17 cellular contexts compared by ENCODE assay signal in the genomic region with DNA sequence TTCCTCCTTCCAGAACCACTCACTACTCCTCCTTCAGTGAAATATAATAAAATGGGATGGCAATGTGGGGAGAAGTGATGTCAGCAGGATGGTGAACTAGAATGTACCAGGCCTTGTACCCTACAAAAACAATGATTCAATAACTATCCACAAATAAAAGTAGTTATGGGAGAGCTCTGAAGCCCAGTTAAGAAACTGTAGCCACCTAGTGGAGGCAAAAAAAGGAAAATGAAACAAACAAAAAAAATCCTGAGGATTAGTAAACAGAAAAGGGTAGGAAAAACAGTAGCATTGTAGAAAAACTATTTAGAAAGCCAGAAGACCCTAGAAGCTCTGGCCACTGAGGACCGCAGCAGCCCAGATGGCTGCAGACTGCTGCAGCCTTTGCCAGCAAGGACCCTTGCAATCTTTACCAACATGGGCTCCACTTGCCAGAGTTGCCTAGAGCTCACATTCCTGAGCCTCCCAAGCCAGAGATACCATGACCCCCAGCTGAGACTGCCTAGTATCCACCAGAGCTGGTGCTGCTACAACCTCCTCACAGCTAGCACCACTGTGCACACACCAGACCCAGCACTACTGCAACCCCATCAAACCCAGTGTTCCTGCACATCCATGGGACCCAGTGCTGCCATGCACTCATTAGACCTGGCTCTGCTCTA.
A peak's percentile ranks its signal among the peaks of the same experiment; 100 is the strongest.
DNase-seq lines count a peak whose midpoint lies in the region; ATAC-seq and TF ChIP-seq lines count a peak whose summit lies in the region.
"Had no signal": no experiment of that assay in that cellular context is flagged by ENCODE, and none has a peak within 500 bp of the region (broad histone marks: within the 10 kb centered on the region; RNA-seq: fewer than 3 reads in every experiment).

No MANE protein-coding gene starts in this region.

- CTCF ChIA-PET in HEK293 (lab: Yijun Ruan, JAX): interaction anchor here (0.7 to 2.5 kb wide), 5 partner anchors 40 to 314 kb away, joined by 3 to 7 read pairs (median 4); no protein-coding TSS in a partner anchor

- peaks cover 4% of the 10 kb centered on the region for H3K36me3 Mint-ChIP-seq in natural killer cell treated with Interleukin-12 subunit alpha and Interleukin-12 subunit beta and Interleukin-15 and Interleukin-18, amount 100 ng/mL, for 72 hours
- H3K36me3 Mint-ChIP-seq: activated naive CD4-positive, alpha-beta T cell treated with anti-CD3 and anti-CD28 coated beads, Interleukin-2, amount 50 U/mL, for 24 hours; brain had no signal

- POLR2A ChIA-PET in HEK293 (lab: Yijun Ruan, JAX): no interaction called here

- H4K8ac ChIP-seq in mesendoderm (ENCODE audit: low read depth, low read length): no peak overlapping the region

- no peak overlapping the region for H3K23ac ChIP-seq in mesendoderm (ENCODE audit: low read length)

- H3K27ac Mint-ChIP-seq in natural killer cell treated with Interleukin-12 subunit alpha and Interleukin-12 subunit beta and Interleukin-15 and Interleukin-18, amount 100 ng/mL, for 72 hours: no peak overlapping the region
- H3K27ac Mint-ChIP-seq: activated naive CD4-positive, alpha-beta T cell treated with anti-CD3 and anti-CD28 coated beads, Interleukin-2, amount 50 U/mL, for 24 hours; brain had no signal

- no peaks in the 10 kb centered on the region for H3K79me1 ChIP-seq in mesendoderm (ENCODE audit: low read length)

- H3K4me3 ChIP-seq in BE2C (ENCODE audit: low read depth, low read length): no peak overlapping the region
- no peak overlapping the region for H3K4me3 ChIP-seq in HEK293 (ENCODE audit: low read depth, low read length)
- no peak overlapping the region for H3K4me3 ChIP-seq in cardiac fibroblast (replicated peaks in 1 of 2; ENCODE audit: low read depth in 2 of 2, low read length in 2 of 2)
- H3K4me3 ChIP-seq in mesendoderm (ENCODE audit: low read length): no peak overlapping the region
- H3K4me3 ChIP-seq: right lobe of liver, SJSA1 had no signal

- no peak overlapping the region for H3K4me2 ChIP-seq in mesendoderm (ENCODE audit: low read length)

- H3K4ac ChIP-seq in mesendoderm (ENCODE audit: low read depth, low read length): no peak overlapping the region

- no peak overlapping the region for H3K4me3 Mint-ChIP-seq in natural killer cell treated with Interleukin-12 subunit alpha and Interleukin-12 subunit beta and Interleukin-15 and Interleukin-18, amount 100 ng/mL, for 72 hours
- H3K4me3 Mint-ChIP-seq: activated naive CD4-positive, alpha-beta T cell treated with anti-CD3 and anti-CD28 coated beads, Interleukin-2, amount 50 U/mL, for 24 hours; brain had no signal

- no peak overlapping the region for H2BK15ac ChIP-seq in mesendoderm (replicated peaks; ENCODE audit: low read depth)

- H3K27ac ChIP-seq in HEK293 (ENCODE audit: extremely low read depth, low read depth, low read length): no peak overlapping the region
- H3K27ac ChIP-seq in mesendoderm (ENCODE audit: low read depth, low read length): no peak overlapping the region
- H3K27ac ChIP-seq: right lobe of liver, SJSA1 had no signal

- H3K27me3 ChIP-seq in BE2C (no peaks in the 10 kb centered on the region), mesendoderm (ENCODE audit: insufficient read depth, low read length, poor library complexity) (no peaks in the 10 kb centered on the region)
- H3K27me3 ChIP-seq: right lobe of liver, SJSA1 had no signal

- no peak overlapping the region for H2BK5ac ChIP-seq in mesendoderm (ENCODE audit: low read length)

- no peak overlapping the region for H3K9ac ChIP-seq in mesendoderm (ENCODE audit: low read length)

- H3K79me2 ChIP-seq in mesendoderm (ENCODE audit: control insufficient read depth, insufficient read depth, low read length): no peaks in the 10 kb centered on the region

- DNase-seq in BE2C: no peak
- no peak for DNase-seq in cardiac fibroblast (ENCODE audit: low read depth in 2 of 2)
- peak; percentile 85 for DNase-seq in mesendoderm
- no peak for DNase-seq in hepatic stellate cell (ENCODE audit: low spot score)
- no peak for DNase-seq in natural killer cell treated with Interleukin-12 subunit alpha and Interleukin-12 subunit beta and Interleukin-15 and Interleukin-18, amount 100 ng/mL, for 72 hours (ENCODE audit: low spot score)
- DNase-seq in midbrain (lab: John Stamatoyannopoulos, UW): no peak
- no peak for DNase-seq in SIG-M5 (lab: John Stamatoyannopoulos, UW)
- DNase-seq: activated CD4-positive, alpha-beta T cell treated with anti-CD3 and anti-CD28 coated beads, Interleukin-2, amount 50 U/mL, for 1 hour; KBM-7; NCI-H1092 treated with DMSO at 0.1 percent for 48 hours; NCI-H526; right lobe of liver; stimulated activated CD4-positive, alpha-beta T cell treated with anti-CD3 and anti-CD28 coated beads, Interleukin-2, amount 100 ng/mL, for 24 hours had no signal

- H3K27me3 Mint-ChIP-seq in natural killer cell treated with Interleukin-12 subunit alpha and Interleukin-12 subunit beta and Interleukin-15 and Interleukin-18, amount 100 ng/mL, for 72 hours: peaks cover 0 to 4% of the 10 kb centered on the region in 2 donors
- H3K27me3 Mint-ChIP-seq: activated naive CD4-positive, alpha-beta T cell treated with anti-CD3 and anti-CD28 coated beads, Interleukin-2, amount 50 U/mL, for 24 hours had no signal

- H3K56ac ChIP-seq in mesendoderm (ENCODE audit: low read length): no peak overlapping the region

- H3K4me1 ChIP-seq in BE2C: no peaks in the 10 kb centered on the region
- no peaks in the 10 kb centered on the region for H3K4me1 ChIP-seq in HEK293 (ENCODE audit: control insufficient read depth, insufficient read depth, low read length)
- peaks cover 1% of the 10 kb centered on the region for H3K4me1 ChIP-seq in mesendoderm (ENCODE audit: control insufficient read depth, low read depth, low read length)
- H3K4me1 ChIP-seq: right lobe of liver had no signal

- H3K9me3 ChIP-seq in BE2C (no peaks in the 10 kb centered on the region), HEK293 (ENCODE audit: control insufficient read depth, insufficient read depth, low read depth, low read length) (no peaks in the 10 kb centered on the region)
- H3K9me3 ChIP-seq: right lobe of liver had no signal

- TF ChIP-seq CTCF in BE2C (IDR thresholded peaks at IDR 0.05; ENCODE audit: low read depth, low read length) (peak; percentile 45), HEK293 (tag by site-specific recombination; IDR thresholded peaks at IDR 0.05) (0 out of 2 replicates have a peak, but pooled peaks have one; percentile 26), cardiac fibroblast (IDR thresholded peaks at IDR 0.05; ENCODE audit: low read depth, low read length) (peak; percentile 2)

- no peak overlapping the region for H2AK5ac ChIP-seq in mesendoderm (ENCODE audit: low read length)

- no CpG with 5 or more reads among the region's 1 CpG for WGBS in mesendoderm (ENCODE audit: extremely low coverage, insufficient coverage, low lambda C conversion rate)

- no peak overlapping the region for H4K5ac ChIP-seq in mesendoderm (ENCODE audit: low read length)

- H2BK120ac ChIP-seq in mesendoderm (ENCODE audit: low read depth, low read length): no peak overlapping the region

- H3K18ac ChIP-seq in mesendoderm (ENCODE audit: low read length): no peak overlapping the region

- H3K4me1 Mint-ChIP-seq in natural killer cell treated with Interleukin-12 subunit alpha and Interleukin-12 subunit beta and Interleukin-15 and Interleukin-18, amount 100 ng/mL, for 72 hours (ENCODE audit: low read depth in 2 of 2): peaks cover 10 to 11% of the 10 kb centered on the region in 2 donors

- no peaks in the 10 kb centered on the region for H3K36me3 ChIP-seq in BE2C
- no peaks in the 10 kb centered on the region for H3K36me3 ChIP-seq in HEK293 (ENCODE audit: control insufficient read depth in 2 of 2, insufficient read depth in 1 of 2, low read length in 2 of 2)
- no peaks in the 10 kb centered on the region for H3K36me3 ChIP-seq in mesendoderm (ENCODE audit: control insufficient read depth, insufficient read depth, low read length)
- H3K36me3 ChIP-seq: right lobe of liver, SJSA1 had no signal

- H3K9me3 Mint-ChIP-seq in natural killer cell treated with Interleukin-12 subunit alpha and Interleukin-12 subunit beta and Interleukin-15 and Interleukin-18, amount 100 ng/mL, for 72 hours: peaks cover 3% of the 10 kb centered on the region

- ATAC-seq in natural killer cell treated with Interleukin-12 subunit alpha and Interleukin-12 subunit beta and Interleukin-15 and Interleukin-18, amount 100 ng/mL, for 72 hours: no peak
- ATAC-seq: right lobe of liver had no signal

TF ChIP-seq in HEK293, 187 proteins besides CTCF, POLR2A, EP300 and RAD21:
- TF ChIP-seq ZNF26 (tag by site-specific recombination; IDR thresholded peaks at IDR 0.05) (no peak), GLIS1 (tag by site-specific recombination; IDR thresholded peaks at IDR 0.05) (peak; percentile 52; the same call in 1 of the 2 replicates), ZNF580 (tag by site-specific recombination; IDR thresholded peaks at IDR 0.05) (no peak)
